In the genomic region with DNA sequence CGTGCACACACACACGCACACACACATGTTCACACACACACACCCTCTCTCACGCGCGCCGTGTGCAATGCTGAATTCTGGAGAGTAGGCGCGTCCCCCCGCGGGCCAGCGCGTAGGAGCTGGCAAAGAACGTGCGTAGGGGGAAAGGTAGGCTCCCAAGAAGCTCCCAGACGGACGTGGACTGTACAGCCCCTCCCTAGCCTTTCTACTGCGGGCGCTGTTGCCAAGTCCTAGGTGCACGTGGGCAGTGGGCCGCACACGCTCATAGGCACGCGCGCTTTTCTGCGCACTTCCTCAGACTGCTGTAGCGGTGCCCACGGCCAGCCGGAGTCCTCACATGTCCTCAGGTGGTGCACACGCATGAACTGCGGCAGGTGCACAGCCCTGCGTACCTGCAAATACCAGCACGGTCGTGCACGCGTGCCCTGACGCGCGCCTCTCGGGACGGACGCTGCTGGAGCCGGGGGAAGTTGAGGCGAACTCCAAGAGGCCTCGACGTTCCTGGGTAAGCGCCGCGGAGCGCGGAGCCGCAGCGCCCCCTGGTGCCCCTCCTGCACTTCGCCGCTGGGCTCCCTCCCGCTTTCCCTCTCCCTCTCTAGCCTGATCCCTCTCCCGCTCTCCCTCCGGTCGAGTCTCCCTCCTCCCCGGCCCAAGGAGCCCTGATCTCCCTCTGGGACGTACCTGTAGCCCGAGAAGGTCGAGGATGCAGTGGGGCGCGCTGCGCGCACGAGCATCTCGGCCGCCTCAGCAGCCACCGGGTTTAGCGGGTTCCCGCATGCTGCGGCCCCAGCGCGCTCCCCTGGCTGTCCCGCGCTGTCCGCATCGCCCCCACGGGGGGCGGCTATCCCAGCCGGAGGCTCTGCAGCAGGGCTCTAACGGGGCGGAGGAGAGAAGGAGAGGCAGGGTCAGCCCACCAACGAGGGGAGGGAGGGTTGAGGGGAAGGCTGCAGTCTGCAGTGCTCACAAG, we compare ENCODE assay signal across 8 cellular contexts. TPM values are rescaled to one million over a fixed set of nuclear protein-coding genes. Genes with fewer than 3 reads are reported as not detected.
DNase-seq lines count a peak whose midpoint lies in the region; ATAC-seq and TF ChIP-seq lines count a peak whose summit lies in the region.

No MANE protein-coding gene starts in this region.

- no peak overlapping the region for H3K27ac Mint-ChIP-seq in Caco-2 (ENCODE audit: unreplicated experiment)
- H3K27ac Mint-ChIP-seq in activated naive CD8-positive, alpha-beta T cell treated with anti-CD3 and anti-CD28 coated beads, Interleukin-2, amount 50 U/mL, for 24 hours: no peak overlapping the region

- peaks cover 6% of the 10 kb centered on the region for H3K9me3 Mint-ChIP-seq in Caco-2 (ENCODE audit: unreplicated experiment)
- H3K9me3 Mint-ChIP-seq in activated naive CD8-positive, alpha-beta T cell treated with anti-CD3 and anti-CD28 coated beads, Interleukin-2, amount 50 U/mL, for 24 hours: no peaks in the 10 kb centered on the region

- H3K4me3 Mint-ChIP-seq in Caco-2 (ENCODE audit: unreplicated experiment): peak overlapping the region; percentile 43
- H3K4me3 Mint-ChIP-seq in activated naive CD8-positive, alpha-beta T cell treated with anti-CD3 and anti-CD28 coated beads, Interleukin-2, amount 50 U/mL, for 24 hours: no peak overlapping the region

- H3K9me3 ChIP-seq in Caco-2 (no peaks in the 10 kb centered on the region), heart left ventricle (no peaks in the 10 kb centered on the region), ovary (no peaks in the 10 kb centered on the region)

- ATAC-seq in GM19463 (IDR thresholded peaks at IDR 0.05; ENCODE audit: unreplicated experiment) (peak; percentile 48), heart left ventricle (peak; percentile 56 to 95 (median 88)), HG03280 (IDR thresholded peaks at IDR 0.05; ENCODE audit: unreplicated experiment) (no peak)
- ATAC-seq in activated naive CD8-positive, alpha-beta T cell treated with anti-CD3 and anti-CD28 coated beads, Interleukin-2, amount 50 U/mL, for 24 hours: peak; percentile 40

- H3K36me3 ChIP-seq in Caco-2 (ENCODE audit: control insufficient read depth, insufficient read depth, low read length): no peaks in the 10 kb centered on the region
- no peaks in the 10 kb centered on the region for H3K36me3 ChIP-seq in heart left ventricle
- no peaks in the 10 kb centered on the region for H3K36me3 ChIP-seq in ovary

- no peaks in the 10 kb centered on the region for H3K36me3 Mint-ChIP-seq in Caco-2 (ENCODE audit: insufficient read depth, unreplicated experiment)
- no peaks in the 10 kb centered on the region for H3K36me3 Mint-ChIP-seq in activated naive CD8-positive, alpha-beta T cell treated with anti-CD3 and anti-CD28 coated beads, Interleukin-2, amount 50 U/mL, for 24 hours (ENCODE audit: low read depth)

- H3K4me3 ChIP-seq in Caco-2 (ENCODE audit: low read depth, low read length): peak overlapping the region; percentile 29
- peak overlapping the region in 11 of 12 donors; percentile 17 to 47 (median 30) for H3K4me3 ChIP-seq in heart left ventricle
- peak overlapping the region; percentile 3 for H3K4me3 ChIP-seq in ovary

- H3K27me3 Mint-ChIP-seq in Caco-2 (ENCODE audit: insufficient read depth, unreplicated experiment): peaks cover 3% of the 10 kb centered on the region
- H3K27me3 Mint-ChIP-seq in activated naive CD8-positive, alpha-beta T cell treated with anti-CD3 and anti-CD28 coated beads, Interleukin-2, amount 50 U/mL, for 24 hours: peaks cover 71% of the 10 kb centered on the region

- H3K27ac ChIP-seq in heart left ventricle (no peak overlapping the region), ovary (no peak overlapping the region)

- 1 to 3% (median 2%) methylated on average over 63 to 85 of the region's 85 CpGs for WGBS in heart left ventricle, 4 donors
- 0 to 1% (median 1%) methylated on average over 71 to 85 of the region's 85 CpGs for WGBS in ovary, 3 donors

- CTCF ChIA-PET in Caco-2 (lab: Charles Lee): interaction anchor here (0.6 kb wide), 2 partner anchors 14 to 80 kb away, joined by 5 to 12 read pairs; no protein-coding TSS in a partner anchor

- TF ChIP-seq POLR2A in heart left ventricle (IDR thresholded peaks at IDR 0.05) (no peak), ovary (IDR thresholded peaks at IDR 0.05) (no peak)

- POLR2A ChIA-PET in Caco-2 (lab: Charles Lee): no interaction called here

- no TSS peak for BruUV-seq in Caco-2 (replicated peaks; lab: Mats Ljungman, UMichigan)

- intact Hi-C loops in Caco-2 (cut with micrococcal nuclease; ENCODE audit: unreplicated experiment): no loop called here
- intact Hi-C loops in heart left ventricle (cut with DNase I): loop anchor here (1.0 to 10.0 kb wide), 16 partner anchors 149 to 1617 kb away; no protein-coding TSS in a partner anchor
- intact Hi-C loops in ovary (cut with DNase I): loop anchor here in 3 of 4 donors (5.0 to 10.0 kb wide), 4 partner anchors 147 to 1044 kb away; no protein-coding TSS in a partner anchor

- no peak for TF ChIP-seq EP300 in ovary (IDR thresholded peaks at IDR 0.05)

- peak; percentile 43 to 67 for DNase-seq in Caco-2
- DNase-seq in NCI-H2029 treated with DMSO at 0.1 percent for 48 hours (lab: John Stamatoyannopoulos, UW): peak; percentile 47
- DNase-seq in activated naive CD8-positive, alpha-beta T cell treated with anti-CD3 and anti-CD28 coated beads, Interleukin-2, amount 50 U/mL, for 24 hours: peak; percentile 71
- DNase-seq in heart left ventricle: peak; percentile 44 to 76 (median 54)
- DNase-seq in ovary: peak in 4 of 5 donors; percentile 43 to 75 (median 60)
- no peak for DNase-seq in effector CD8-positive, alpha-beta T cell (lab: John Stamatoyannopoulos, UW)

- H3K4me1 ChIP-seq in Caco-2: 0 out of 2 replicates have a peak, but pooled peaks cover 7% of the 10 kb centered on the region
- H3K4me1 ChIP-seq in heart left ventricle: peaks cover 0 to 28% (median 16%) of the 10 kb centered on the region in 12 donors
- peaks cover 4% of the 10 kb centered on the region for H3K4me1 ChIP-seq in ovary (ENCODE audit: insufficient read depth)

- no peaks in the 10 kb centered on the region for H3K4me1 Mint-ChIP-seq in Caco-2 (ENCODE audit: low read depth, unreplicated experiment)
- peaks cover 11% of the 10 kb centered on the region for H3K4me1 Mint-ChIP-seq in activated naive CD8-positive, alpha-beta T cell treated with anti-CD3 and anti-CD28 coated beads, Interleukin-2, amount 50 U/mL, for 24 hours

- TF ChIP-seq CTCF in Caco-2 (IDR thresholded peaks at IDR 0.05; ENCODE audit: insufficient read depth in 1 of 2, low read depth in 1 of 2, low read length in 1 of 2, severe bottlenecking in 1 of 2, unreplicated experiment in 1 of 2) (peak; percentile 61 to 67), heart left ventricle (IDR thresholded peaks at IDR 0.05) (peak; percentile 79 to 98 (median 90)), ovary (IDR thresholded peaks at IDR 0.05) (peak; percentile 47 to 54 (median 54))

- H3K27me3 ChIP-seq in Caco-2 (replicated peaks; ENCODE audit: control insufficient read depth, insufficient read depth, low read length): no peaks in the 10 kb centered on the region
- peaks cover 24 to 81% (median 53%) of the 10 kb centered on the region in 9 donors for H3K27me3 ChIP-seq in heart left ventricle
- H3K27me3 ChIP-seq in ovary: no peaks in the 10 kb centered on the region

RNA-seq across cellular contexts. Expression of a gene that starts 0.7 kb away (rescaled TPM):
- total RNA-seq in Caco-2 (2022): 0.30 and 0.54 TPM in 2 replicates
- total RNA-seq in heart left ventricle: 1 to 10 TPM in 8 of 9 donors, under 1 TPM in 1; 0.56 to 4.6 (median 2.8) TPM
- under 1 TPM; 0.01 to 0.69 TPM for polyA plus RNA-seq in heart left ventricle
- total RNA-seq in ovary: 1 to 10 TPM in 2 of 7 donors, under 1 TPM in 4, not detected in 1; 0.08 to 5.4 (median 0.68) TPM
- polyA plus RNA-seq in ovary: under 1 TPM; 0.12 to 0.72 TPM
